Comparison of ENCODE assay signal across 10 cellular contexts in genomic region chr3:43153189-43154083, GRCh38. TPM values are rescaled to one million over a fixed set of nuclear protein-coding genes. Genes with fewer than 3 reads are reported as not detected.
DNase-seq lines count a peak whose midpoint lies in the region; ATAC-seq and TF ChIP-seq lines count a peak whose summit lies in the region.
"Had no signal": no experiment of that assay in that cellular context is flagged by ENCODE, and none has a peak within 500 bp of the region (broad histone marks: within the 10 kb centered on the region; RNA-seq: fewer than 3 reads in every experiment).

No MANE protein-coding gene starts in this region.

- H3K9me3 ChIP-seq in left lung (no peaks in the 10 kb centered on the region), testis (no peaks in the 10 kb centered on the region)

- peak; percentile 51 for ATAC-seq in left lung
- ATAC-seq in HG03159 (IDR thresholded peaks at IDR 0.05; ENCODE audit: unreplicated experiment) = no peak
- no peak for ATAC-seq in HG03460 (IDR thresholded peaks at IDR 0.05; ENCODE audit: unreplicated experiment)
- no peak for ATAC-seq in HG03521 (IDR thresholded peaks at IDR 0.05; ENCODE audit: unreplicated experiment)

- no peak for TF ChIP-seq POLR2A in testis (IDR thresholded peaks at IDR 0.05)

- H3K27me3 ChIP-seq in left lung (peaks cover 0 to 4% of the 10 kb centered on the region in 2 donors), testis (no peaks in the 10 kb centered on the region)

- H3K36me3 ChIP-seq in left lung (no peaks in the 10 kb centered on the region), testis (ENCODE audit: low read depth, missing control alignments) (no peaks in the 10 kb centered on the region)

- intact Hi-C loops in left lung (cut with DNase I) (no loop called here), testis (cut with DNase I; ENCODE audit: low total_unique reads) (loop anchor here (10.0 kb wide), 1 partner anchor 189 kb away; no protein-coding TSS in a partner anchor)

- no peak for TF ChIP-seq CTCF in left lung (IDR thresholded peaks at IDR 0.05)
- peak in 1 of 3 experiments; percentile 23 for TF ChIP-seq CTCF in testis (IDR thresholded peaks at IDR 0.05)

- H3K4me3 ChIP-seq in left lung = no peak overlapping the region
- no peak overlapping the region for H3K4me3 ChIP-seq in testis

- WGBS in testis, 2 donors = 37 to 38% methylated on average over 18 to 19 of the region's 19 CpGs

- peak; percentile 50 for DNase-seq in M059J (ENCODE audit: low read depth)
- peak in 1 of 2 donors; percentile 42 for DNase-seq in left lung
- DNase-seq in testis = peak; percentile 80
- DNase-seq in stimulated activated CD4-positive, alpha-beta T cell treated with anti-CD3 and anti-CD28 coated beads, Interleukin-1b, Interleukin-23, amount 100 ng/mL, for 48 hours = no peak
- DNase-seq: activated CD4-positive, alpha-beta T cell treated with anti-CD3 and anti-CD28 coated beads, Interleukin-2, amount 50 U/mL, for 1 hour; central memory CD4-positive, alpha-beta T cell had no signal

- peak overlapping the region; percentile 25 for H3K27ac ChIP-seq in cingulate gyrus (ENCODE audit: low read depth, low read length)
- no peak overlapping the region for H3K27ac ChIP-seq in left lung
- peak overlapping the region in 1 of 2 donors; percentile 19 for H3K27ac ChIP-seq in testis

- no peaks in the 10 kb centered on the region for H3K4me1 ChIP-seq in left lung
- H3K4me1 ChIP-seq in testis = no peaks in the 10 kb centered on the region

RNA-seq across cellular contexts. Expression of gene POMGNT2, which starts 47.6 kb away (rescaled TPM):
- 17.1 and 24.4 TPM in 2 replicates for total RNA-seq in M059J (2014; rRNA removed; shearing (Covaris generic))
- 10 to 100 TPM; 15.3 to 15.5 TPM for total RNA-seq in left lung
- 10 to 100 TPM; 33.2 to 45.7 TPM for total RNA-seq in testis
- polyA plus RNA-seq in testis (ENCODE audit: insufficient read depth, low read depth, low replicate concordance) = 38.6 TPM
